1 cellular context compared by ENCODE assay signal in the genomic region with DNA sequence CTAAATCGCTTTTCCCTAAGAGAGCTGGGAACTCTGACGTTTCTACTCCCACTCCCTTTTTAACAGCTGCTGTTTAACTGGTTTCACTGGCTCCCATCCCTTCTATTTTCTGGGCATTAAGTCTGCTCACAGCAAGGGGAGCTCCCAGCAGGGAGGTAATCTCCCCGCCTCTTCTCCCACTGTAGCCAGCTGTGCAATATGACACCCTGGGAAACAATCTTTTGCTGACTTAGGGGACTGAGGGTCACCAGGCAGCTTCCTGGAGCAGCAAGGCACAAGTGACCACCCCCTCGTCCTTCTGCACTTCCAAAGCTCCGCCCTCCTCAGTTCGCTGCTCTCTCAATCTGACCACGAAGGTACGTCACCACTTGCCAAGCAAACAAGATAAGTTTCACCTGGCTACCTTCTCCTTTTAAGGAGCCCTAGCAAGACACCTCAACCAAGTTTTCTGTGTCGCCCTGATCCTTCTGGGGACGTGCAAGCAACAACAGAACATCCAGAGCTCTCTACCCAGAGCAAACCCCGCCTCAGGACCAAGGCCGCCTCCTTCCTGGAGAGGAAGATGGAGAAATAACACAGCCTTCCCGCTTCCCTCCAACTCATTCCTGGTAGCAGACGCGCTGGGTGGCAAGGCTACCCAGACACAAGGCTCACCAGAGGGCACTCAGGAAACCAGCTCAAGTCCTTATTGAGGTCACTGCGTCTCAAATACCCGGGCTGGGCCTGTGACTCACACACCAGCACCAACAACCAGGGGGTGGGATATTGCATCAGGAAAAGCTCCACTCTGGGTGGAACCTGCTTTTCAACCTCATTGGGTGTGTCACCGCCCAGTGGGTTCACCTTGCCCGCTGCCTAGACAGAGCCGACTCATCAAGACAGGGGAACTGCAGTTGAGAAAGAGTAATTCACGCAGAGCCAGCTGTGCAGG.
TF ChIP-seq lines count a peak whose summit lies in the region.

No MANE protein-coding gene starts in this region.

TF ChIP-seq in SK-N-SH treated with all-trans-retinoic acid at 6 μM for 48 hours, 23 proteins besides CTCF, POLR2A, EP300 and RAD21 (continued from another document):
- TF ChIP-seq PATZ1 (CRISPR knock-in tag; IDR thresholded peaks at IDR 0.05; ENCODE audit: borderline replicate concordance), result no peak
- no peak for TF ChIP-seq ZFP3 (CRISPR knock-in tag; IDR thresholded peaks at IDR 0.05)
- TF ChIP-seq TCF4 (CRISPR knock-in tag; IDR thresholded peaks at IDR 0.05; ENCODE audit: borderline replicate concordance), result no peak
- no peak for TF ChIP-seq CSDC2 (CRISPR knock-in tag; IDR thresholded peaks at IDR 0.05)
- no peak for TF ChIP-seq ZNF565 (CRISPR knock-in tag; conservative IDR thresholded peaks at IDR 0.05; ENCODE audit: low read depth)
- no peak for TF ChIP-seq ZNF8 (CRISPR knock-in tag; IDR thresholded peaks at IDR 0.05)
